Comparison of ENCODE assay signal across 2 cellular contexts in genomic region chr1:201017828-201018163, GRCh38.
TF ChIP-seq lines count a peak whose summit lies in the region.

No MANE protein-coding gene starts in this region.

TF ChIP-seq in K562, 482 proteins besides CTCF, POLR2A, EP300 and RAD21 (continued from another document):
- TF ChIP-seq MLLT1 (IDR thresholded peaks at IDR 0.05) (no peak), TFE3 (CRISPR knock-in tag; IDR thresholded peaks at IDR 0.05) (no peak), TCFL5 (CRISPR knock-in tag; conservative IDR thresholded peaks at IDR 0.05) (no peak), RFX1 (IDR thresholded peaks at IDR 0.05) (no peak), ZNF785 (CRISPR knock-in tag; IDR thresholded peaks at IDR 0.05) (no peak), ZNF75A (CRISPR knock-in tag; IDR thresholded peaks at IDR 0.05) (no peak)
TF ChIP-seq in K562: peak in this region for 1.

TF ChIP-seq in SK-N-SH, 30 proteins besides CTCF, POLR2A, EP300 and RAD21 (continued from another document):
- TF ChIP-seq PBX3 (IDR thresholded peaks at IDR 0.05) (no peak), ZBTB33 (IDR thresholded peaks at IDR 0.05; ENCODE audit: borderline replicate concordance, low read depth) (no peak), FOSL2 (IDR thresholded peaks at IDR 0.05; ENCODE audit: borderline replicate concordance, low read depth) (no peak), RXRA (IDR thresholded peaks at IDR 0.05; ENCODE audit: borderline replicate concordance, low read depth) (no peak), USF2 (IDR thresholded peaks at IDR 0.05; ENCODE audit: borderline replicate concordance, low read depth, low read length) (no peak), TAF1 (IDR thresholded peaks at IDR 0.05; ENCODE audit: borderline replicate concordance, low read depth, low read length) (no peak), POLR2AphosphoS5 (IDR thresholded peaks at IDR 0.05; ENCODE audit: low read depth, low read length) (no peak), FOXM1 (IDR thresholded peaks at IDR 0.05; ENCODE audit: low read depth) (no peak)
TF ChIP-seq in SK-N-SH: peak in this region for 0.
